Comparison of ENCODE assay signal across 10 cellular contexts in the genomic region with DNA sequence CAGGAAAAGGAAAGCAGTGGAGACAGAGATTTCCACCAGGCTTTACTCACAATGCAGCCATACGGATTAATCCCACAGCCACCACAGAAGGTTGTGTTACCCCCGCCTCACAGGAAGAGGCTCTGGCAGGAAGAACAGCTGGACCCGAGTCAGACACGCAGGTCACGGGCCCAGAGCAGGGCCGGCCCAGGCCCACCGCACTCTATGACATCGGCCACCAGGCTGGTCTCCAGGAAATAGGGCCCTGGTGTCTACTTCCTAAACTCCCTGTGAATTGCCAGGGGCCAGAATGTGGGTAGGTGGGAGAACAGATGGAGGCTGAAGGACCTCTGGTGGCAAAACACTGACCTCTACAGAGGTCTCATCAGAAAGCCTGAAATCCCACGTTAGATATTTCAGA. TPM values are rescaled to one million over a fixed set of nuclear protein-coding genes. Genes with fewer than 3 reads are reported as not detected.
DNase-seq lines count a peak whose midpoint lies in the region; ATAC-seq and TF ChIP-seq lines count a peak whose summit lies in the region.
"Had no signal": no experiment of that assay in that cellular context is flagged by ENCODE, and none has a peak within 500 bp of the region (broad histone marks: within the 10 kb centered on the region; RNA-seq: fewer than 3 reads in every experiment).

No MANE protein-coding gene starts in this region.

- H3K4me1 Mint-ChIP-seq in Caco-2 (ENCODE audit: low read depth, unreplicated experiment), result peaks cover 20% of the 10 kb centered on the region

- H3K36me3 ChIP-seq in Caco-2 (ENCODE audit: control insufficient read depth, insufficient read depth, low read length) (peaks cover 7% of the 10 kb centered on the region), RWPE2 (ENCODE audit: low read depth) (peaks cover 32% of the 10 kb centered on the region), heart right ventricle (peaks cover 0 to 50% (median 22%) of the 10 kb centered on the region in 9 donors), psoas muscle (ENCODE audit: insufficient read depth in 1 of 2, low read depth in 1 of 2) (peaks cover 0 to 29% of the 10 kb centered on the region in 2 donors)

- H3K9me3 ChIP-seq in Caco-2 (no peaks in the 10 kb centered on the region), RWPE2 (ENCODE audit: severe bottlenecking) (no peaks in the 10 kb centered on the region), heart right ventricle (no peaks in the 10 kb centered on the region), psoas muscle (no peaks in the 10 kb centered on the region)

- no peaks in the 10 kb centered on the region for H3K27me3 ChIP-seq in Caco-2 (replicated peaks; ENCODE audit: control insufficient read depth, insufficient read depth, low read length)
- no peaks in the 10 kb centered on the region for H3K27me3 ChIP-seq in RWPE2 (ENCODE audit: insufficient read depth, poor library complexity, severe bottlenecking)
- no peaks in the 10 kb centered on the region for H3K27me3 ChIP-seq in heart right ventricle
- H3K27me3 ChIP-seq in psoas muscle (ENCODE audit: insufficient read depth in 3 of 3, low read length in 2 of 3), result no peaks in the 10 kb centered on the region

- no peaks in the 10 kb centered on the region for H3K27me3 Mint-ChIP-seq in Caco-2 (ENCODE audit: insufficient read depth, unreplicated experiment)

- intact Hi-C loops in Caco-2 (cut with micrococcal nuclease; ENCODE audit: unreplicated experiment), result loop anchor here (5.0 to 10.0 kb wide), 2 partner anchors 255 to 368 kb away; partner anchors contain the start of gene BTNL9
- intact Hi-C loops in heart right ventricle (cut with DNase I), result loop anchor here in 8 of 10 donors (5.0 to 10.0 kb wide), 5 partner anchors 45 to 398 kb away; partner anchors contain the start of gene ZFP62 (in 3 of the 8)
- intact Hi-C loops in psoas muscle (cut with DNase I), result loop anchor here in 1 of 2 donors (5.0 to 10.0 kb wide), 2 partner anchors 48 to 75 kb away; partner anchors contain the start of gene ZFP62

- BruUV-seq in Caco-2 (replicated peaks; lab: Mats Ljungman, UMichigan), result no TSS peak

- peak overlapping the region; percentile 62 for H3K27ac ChIP-seq in RWPE2 (ENCODE audit: poor library complexity, severe bottlenecking)
- H3K27ac ChIP-seq in heart right ventricle, result peak overlapping the region in 9 of 10 donors; percentile 54 to 87 (median 71)
- peak overlapping the region; percentile 61 for H3K27ac ChIP-seq in psoas muscle

- TF ChIP-seq CTCF in Caco-2 (IDR thresholded peaks at IDR 0.05; ENCODE audit: insufficient read depth in 1 of 2, low read depth in 1 of 2, low read length in 1 of 2, severe bottlenecking in 1 of 2, unreplicated experiment in 1 of 2) (no peak), RWPE2 (IDR thresholded peaks at IDR 0.05; ENCODE audit: poor library complexity, severe bottlenecking) (no peak), heart right ventricle (IDR thresholded peaks at IDR 0.05) (no peak), psoas muscle (IDR thresholded peaks at IDR 0.05) (no peak)

- CTCF ChIA-PET in Caco-2 (lab: Charles Lee), result interaction anchor here (1.5 kb wide), 1 partner anchor 14 kb away, joined by 3 read pairs; no protein-coding TSS in a partner anchor

- peak overlapping the region; percentile 92 for H3K27ac Mint-ChIP-seq in Caco-2 (ENCODE audit: unreplicated experiment)

- POLR2A ChIA-PET in Caco-2 (lab: Charles Lee), result no interaction called here

- in situ Hi-C loops in G401 (cut with HindIII; ENCODE audit: low sequenced_read_pairs), result no loop called here

- H3K4me3 Mint-ChIP-seq in Caco-2 (ENCODE audit: unreplicated experiment), result no peak overlapping the region

- H3K36me3 Mint-ChIP-seq in Caco-2 (ENCODE audit: insufficient read depth, unreplicated experiment), result peaks cover 50% of the 10 kb centered on the region

- DNase-seq in Caco-2 (no peak), RWPE2 (ENCODE audit: low spot score) (no peak), heart right ventricle (no peak), psoas muscle (no peak), AML-193 (lab: John Stamatoyannopoulos, UW) (no peak), G401 (ENCODE audit: low spot score) (no peak), occipital lobe (lab: John Stamatoyannopoulos, UW) (no peak), HCEC 1CT (no peak)
- DNase-seq: NCI-H1092 treated with DMSO at 0.1 percent for 48 hours had no signal

- ATAC-seq in RWPE2 (ENCODE audit: low read depth), result no peak
- peak in 4 of 8 donors; percentile 16 to 42 (median 32) for ATAC-seq in heart right ventricle
- ATAC-seq in psoas muscle, result peak in 1 of 4 donors; percentile 24

- H3K9me3 Mint-ChIP-seq in Caco-2 (ENCODE audit: unreplicated experiment), result no peaks in the 10 kb centered on the region

- H3K4me1 ChIP-seq in Caco-2, result peaks cover 24% of the 10 kb centered on the region
- peaks cover 23% of the 10 kb centered on the region for H3K4me1 ChIP-seq in RWPE2 (ENCODE audit: insufficient read depth, poor library complexity, severe bottlenecking)
- H3K4me1 ChIP-seq in heart right ventricle, result peaks cover 25 to 73% (median 55%) of the 10 kb centered on the region in 9 donors
- peaks cover 20% of the 10 kb centered on the region for H3K4me1 ChIP-seq in psoas muscle

- WGBS in heart right ventricle, 2 donors, result 40 to 43% methylated on average over 9 of the region's 9 CpGs
- WGBS in psoas muscle, 3 donors, result 24 to 33% (median 30%) methylated on average over 9 of the region's 9 CpGs

- H3K4me3 ChIP-seq in Caco-2 (ENCODE audit: low read depth, low read length), result no peak overlapping the region
- no peak overlapping the region for H3K4me3 ChIP-seq in RWPE2 (ENCODE audit: severe bottlenecking)
- no peak overlapping the region for H3K4me3 ChIP-seq in heart right ventricle
- no peak overlapping the region for H3K4me3 ChIP-seq in psoas muscle

RNA-seq across cellular contexts. Expression of gene MGAT1, which starts 15.6 kb away (rescaled TPM):
- total RNA-seq in Caco-2 (2022) (80.1 and 82.5 TPM in 2 replicates), heart right ventricle (100 to 1,000 TPM in 2 of 10 donors, 10 to 100 TPM in 8; 50.1 to 118 (median 59.7) TPM), psoas muscle (10 to 100 TPM; 53.6 to 92.3 (median 70.0) TPM), occipital lobe (28.7 TPM)
- polyA plus RNA-seq in heart right ventricle (100 to 1,000 TPM in 1 of 2 donors, 10 to 100 TPM in 1; 71.7 to 127 TPM), psoas muscle (100 to 1,000 TPM in 1 of 3 donors, 10 to 100 TPM in 2; 68.1 to 134 (median 77.8) TPM)
- total RNA-seq in G401 (2014; rRNA removed; shearing (Covaris generic)), result 207 and 258 TPM in 2 replicates

RNA-seq across cellular contexts. Expression of gene OR2Y1, which starts 47.2 kb away (rescaled TPM):
- total RNA-seq in Caco-2 (2022) (not detected in 2 replicates), heart right ventricle (not detected), psoas muscle (not detected), occipital lobe (not detected)
- polyA plus RNA-seq in heart right ventricle (not detected), psoas muscle (not detected)
- not detected in 2 replicates for total RNA-seq in G401 (2014; rRNA removed; shearing (Covaris generic))
- total RNA-seq: T-helper 2 cell treated with Interferon-gamma antibody and Interleukin-4, amounts not matched to agents 100 ng/mL and 5 ng/mL, for 36 hours had no signal
